Comparison of ENCODE assay signal across 1 cellular context in the genomic region with DNA sequence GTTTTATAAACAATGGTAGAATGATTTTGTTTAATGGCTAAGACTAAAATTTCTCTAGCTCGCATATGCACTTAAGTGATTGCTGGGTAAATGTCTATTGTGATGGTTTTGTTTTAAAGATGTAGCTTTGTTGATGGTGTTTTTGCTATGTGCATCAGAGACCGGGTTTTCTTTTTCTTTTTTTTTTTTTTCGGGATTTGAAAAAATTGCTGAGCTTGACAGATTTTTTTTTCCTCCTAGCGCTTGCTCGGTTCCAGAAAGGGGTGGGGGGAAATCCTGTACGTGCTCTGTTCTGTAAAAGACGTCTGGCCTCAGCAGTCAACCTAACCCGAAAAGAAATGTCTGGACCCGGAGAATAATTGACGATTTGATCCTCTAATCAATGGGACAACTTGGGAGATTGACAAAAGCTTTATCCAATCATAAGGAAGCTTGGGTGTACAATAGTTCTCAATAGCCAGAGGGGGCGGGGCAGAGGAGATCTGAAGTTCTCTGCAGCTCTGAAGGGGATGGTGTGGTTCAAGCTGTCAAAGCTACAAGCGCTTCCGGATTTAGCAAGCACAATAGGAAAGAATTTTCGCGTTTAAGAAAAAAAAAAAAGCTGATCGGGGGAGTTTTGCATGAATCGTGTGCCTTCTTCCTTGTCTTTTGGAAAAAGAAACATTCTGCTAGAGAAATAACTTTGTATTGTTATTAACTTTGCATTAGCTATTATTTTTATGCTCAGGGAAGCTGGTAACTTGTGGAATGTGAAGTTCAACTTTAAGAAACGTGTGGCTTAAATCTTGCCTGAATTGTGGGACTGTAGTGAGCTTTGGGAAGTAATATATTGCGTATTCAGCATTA.
A peak's percentile ranks its signal among the peaks of the same experiment; 100 is the strongest.
TF ChIP-seq lines count a peak whose summit lies in the region.

No MANE protein-coding gene starts in this region.

TF ChIP-seq in K562, 482 proteins besides CTCF, POLR2A, EP300 and RAD21 (continued from another document):
- TF ChIP-seq CREB3L1 (IDR thresholded peaks at IDR 0.05; ENCODE audit: borderline replicate concordance, low read depth) (peak; percentile 42; the same call in 1 of the 2 replicates), MBD2 (IDR thresholded peaks at IDR 0.05; ENCODE audit: borderline replicate concordance, low read depth) (peak; percentile 81; the same call in 1 of the 2 replicates), RBM25 (IDR thresholded peaks at IDR 0.05; ENCODE audit: low read depth, low read length, severe bottlenecking) (peak; percentile 79), ATF7 (IDR thresholded peaks at IDR 0.05) (peak; percentile 46), PML (IDR thresholded peaks at IDR 0.05; ENCODE audit: low read length) (peak; percentile 23; the same call in 1 of the 2 replicates), HNRNPL (IDR thresholded peaks at IDR 0.05; ENCODE audit: low read depth, low read length) (no peak), ETV6 (IDR thresholded peaks at IDR 0.05; ENCODE audit: borderline replicate concordance in 1 of 2, low read depth in 2 of 2, low read length in 1 of 2) (no peak; a peak in 1 of 4 replicates), ETV6 (CRISPR knock-in tag; IDR thresholded peaks at IDR 0.05; ENCODE audit: borderline replicate concordance) (no peak), LARP7 (IDR thresholded peaks at IDR 0.05) (0 out of 2 replicates have a peak, but pooled peaks have one; percentile 50)
- TF ChIP-seq, protein P1, sequence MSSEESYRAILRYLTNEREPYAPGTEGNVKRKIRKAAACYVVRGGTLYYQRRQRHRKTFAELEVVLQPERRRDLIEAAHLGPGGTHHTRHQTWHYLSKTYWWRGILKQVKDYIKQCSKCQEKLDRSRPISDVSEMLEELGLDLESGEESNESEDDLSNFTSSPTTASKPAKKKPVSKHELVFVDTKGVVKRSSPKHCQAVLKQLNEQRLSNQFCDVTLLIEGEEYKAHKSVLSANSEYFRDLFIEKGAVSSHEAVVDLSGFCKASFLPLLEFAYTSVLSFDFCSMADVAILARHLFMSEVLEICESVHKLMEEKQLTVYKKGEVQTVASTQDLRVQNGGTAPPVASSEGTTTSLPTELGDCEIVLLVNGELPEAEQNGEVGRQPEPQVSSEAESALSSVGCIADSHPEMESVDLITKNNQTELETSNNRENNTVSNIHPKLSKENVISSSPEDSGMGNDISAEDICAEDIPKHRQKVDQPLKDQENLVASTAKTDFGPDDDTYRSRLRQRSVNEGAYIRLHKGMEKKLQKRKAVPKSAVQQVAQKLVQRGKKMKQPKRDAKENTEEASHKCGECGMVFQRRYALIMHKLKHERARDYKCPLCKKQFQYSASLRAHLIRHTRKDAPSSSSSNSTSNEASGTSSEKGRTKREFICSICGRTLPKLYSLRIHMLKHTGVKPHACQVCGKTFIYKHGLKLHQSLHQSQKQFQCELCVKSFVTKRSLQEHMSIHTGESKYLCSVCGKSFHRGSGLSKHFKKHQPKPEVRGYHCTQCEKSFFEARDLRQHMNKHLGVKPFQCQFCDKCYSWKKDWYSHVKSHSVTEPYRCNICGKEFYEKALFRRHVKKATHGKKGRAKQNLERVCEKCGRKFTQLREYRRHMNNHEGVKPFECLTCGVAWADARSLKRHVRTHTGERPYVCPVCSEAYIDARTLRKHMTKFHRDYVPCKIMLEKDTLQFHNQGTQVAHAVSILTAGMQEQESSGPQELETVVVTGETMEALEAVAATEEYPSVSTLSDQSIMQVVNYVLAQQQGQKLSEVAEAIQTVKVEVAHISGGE (CRISPR knock-in tag; IDR thresholded peaks at IDR 0.05) = 0 out of 6 replicates have a peak, but pooled peaks of 1 of the 3 experiments have one; percentile 18
- TF ChIP-seq, protein P2, sequence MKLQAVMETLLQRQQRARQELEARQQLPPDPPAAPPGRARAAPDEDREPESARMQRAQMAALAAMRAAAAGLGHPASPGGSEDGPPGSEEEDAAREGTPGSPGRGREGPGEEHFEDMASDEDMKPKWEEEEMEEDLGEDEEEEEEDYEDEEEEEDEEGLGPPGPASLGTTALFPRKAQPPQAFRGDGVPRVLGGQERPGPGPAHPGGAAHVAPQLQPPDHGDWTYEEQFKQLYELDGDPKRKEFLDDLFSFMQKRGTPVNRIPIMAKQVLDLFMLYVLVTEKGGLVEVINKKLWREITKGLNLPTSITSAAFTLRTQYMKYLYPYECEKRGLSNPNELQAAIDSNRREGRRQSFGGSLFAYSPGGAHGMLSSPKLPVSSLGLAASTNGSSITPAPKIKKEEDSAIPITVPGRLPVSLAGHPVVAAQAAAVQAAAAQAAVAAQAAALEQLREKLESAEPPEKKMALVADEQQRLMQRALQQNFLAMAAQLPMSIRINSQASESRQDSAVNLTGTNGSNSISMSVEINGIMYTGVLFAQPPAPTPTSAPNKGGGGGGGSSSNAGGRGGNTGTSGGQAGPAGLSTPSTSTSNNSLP (IDR thresholded peaks at IDR 0.05; ENCODE audit: borderline replicate concordance, low read depth, low read length) = peak; percentile 77; the same call in 1 of the 2 replicates
TF ChIP-seq in K562: peak in this region for 63.
